12 cellular contexts compared by ENCODE assay signal in the genomic region with DNA sequence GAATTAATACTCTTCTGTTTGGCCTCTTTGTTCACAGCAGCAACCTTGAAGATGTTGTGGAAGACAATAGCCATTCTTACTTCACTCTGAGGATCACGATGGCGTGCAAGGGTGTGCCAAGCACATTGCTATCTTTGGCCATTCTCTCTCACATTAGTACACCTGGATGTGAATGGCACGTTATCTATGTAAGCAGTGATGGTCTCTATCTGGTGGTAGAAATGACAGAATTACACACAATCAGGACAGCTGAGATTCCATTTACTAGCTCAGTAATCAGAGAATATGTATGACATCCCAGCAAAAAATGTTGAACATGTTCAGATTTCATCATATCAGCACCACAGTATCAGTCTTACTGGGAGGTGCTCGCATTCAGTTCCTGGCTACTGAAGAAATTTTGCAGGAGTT.
A peak's percentile ranks its signal among the peaks of the same experiment; 100 is the strongest.
DNase-seq lines count a peak whose midpoint lies in the region; ATAC-seq and TF ChIP-seq lines count a peak whose summit lies in the region.
"Had no signal": no experiment of that assay in that cellular context is flagged by ENCODE, and none has a peak within 500 bp of the region (broad histone marks: within the 10 kb centered on the region; RNA-seq: fewer than 3 reads in every experiment).

No MANE protein-coding gene starts in this region.

- H2BK120ac ChIP-seq in trophoblast cell (ENCODE audit: insufficient read depth, low read length, poor library complexity), result no peak overlapping the region

- H3K4ac ChIP-seq in trophoblast cell (ENCODE audit: low read depth, low read length), result no peak overlapping the region

- no peak overlapping the region for H4K91ac ChIP-seq in trophoblast cell (ENCODE audit: low read depth, low read length)

- no peak overlapping the region for H4K12ac ChIP-seq in trophoblast cell (ENCODE audit: low read depth, low read length)

- H3K4me3 ChIP-seq in OCI-LY3 (ENCODE audit: low read length) (no peak overlapping the region), fibroblast of lung (replicated peaks in 1 of 4; ENCODE audit: control extremely low read depth in 1 of 4, insufficient read depth in 1 of 4, low read depth in 3 of 4, low read length in 4 of 4) (no peak overlapping the region), trophoblast cell (ENCODE audit: low read depth, low read length) (no peak overlapping the region), colonic mucosa (no peak overlapping the region)
- H3K4me3 ChIP-seq: right atrium auricular region had no signal

- no peak overlapping the region for H3K23ac ChIP-seq in trophoblast cell (ENCODE audit: low read length)

- no peak overlapping the region for H3K14ac ChIP-seq in trophoblast cell (ENCODE audit: low read length)

- no CpG with 5 or more reads among the region's 4 CpGs for WGBS in trophoblast cell (ENCODE audit: extremely low coverage, insufficient coverage, insufficient read length)

- H3K9me3 ChIP-seq in OCI-LY3 (ENCODE audit: insufficient read depth, low read length) (no peaks in the 10 kb centered on the region), fibroblast of lung (ENCODE audit: control insufficient read depth, insufficient read depth, low read depth, low read length) (no peaks in the 10 kb centered on the region), trophoblast cell (ENCODE audit: insufficient read depth, low read depth, low read length) (no peaks in the 10 kb centered on the region), colonic mucosa (no peaks in the 10 kb centered on the region)
- H3K9me3 ChIP-seq: right atrium auricular region had no signal

- no peak overlapping the region for H3K18ac ChIP-seq in trophoblast cell (ENCODE audit: low read length)

- H3K27me3 ChIP-seq in OCI-LY3 (ENCODE audit: low read depth, low read length) (no peaks in the 10 kb centered on the region), fibroblast of lung (ENCODE audit: control insufficient read depth, insufficient read depth, low read length) (no peaks in the 10 kb centered on the region), trophoblast cell (ENCODE audit: insufficient read depth, low read length) (no peaks in the 10 kb centered on the region), colonic mucosa (no peaks in the 10 kb centered on the region)
- H3K27me3 ChIP-seq: right atrium auricular region had no signal

- H2AK5ac ChIP-seq in trophoblast cell (ENCODE audit: low read length), result no peak overlapping the region

- H3K9ac ChIP-seq in OCI-LY3 (ENCODE audit: low read length) (no peak overlapping the region), fibroblast of lung (ENCODE audit: insufficient read depth, low read length) (no peak overlapping the region), trophoblast cell (ENCODE audit: low read length) (no peak overlapping the region), colonic mucosa (ENCODE audit: low read depth in 2 of 2, low read length in 2 of 2) (no peak overlapping the region)

- H3K4me2 ChIP-seq in OCI-LY3 (ENCODE audit: low read length) (no peak overlapping the region), fibroblast of lung (ENCODE audit: extremely low read depth, insufficient read depth, low read length) (peak overlapping the region; percentile 20), trophoblast cell (ENCODE audit: low read length) (no peak overlapping the region)

- H2AFZ ChIP-seq in OCI-LY3 (ENCODE audit: low read depth, low read length), result 0 out of 2 replicates have a peak overlapping the region, but pooled peaks have one; percentile 40
- no peak overlapping the region for H2AFZ ChIP-seq in fibroblast of lung (ENCODE audit: low read length)
- H2AFZ ChIP-seq in trophoblast cell (ENCODE audit: insufficient read depth, low read length, poor library complexity), result no peak overlapping the region

- no peaks in the 10 kb centered on the region for H3K79me2 ChIP-seq in OCI-LY3 (ENCODE audit: low read length)
- H3K79me2 ChIP-seq in fibroblast of lung (ENCODE audit: control insufficient read depth, insufficient read depth, low read length), result no peaks in the 10 kb centered on the region
- H3K79me2 ChIP-seq in trophoblast cell (ENCODE audit: control insufficient read depth, insufficient read depth, low read length, poor library complexity), result no peaks in the 10 kb centered on the region

- no peak overlapping the region for H2BK12ac ChIP-seq in trophoblast cell (ENCODE audit: low read length)

- H3K79me1 ChIP-seq in trophoblast cell (ENCODE audit: low read length), result no peaks in the 10 kb centered on the region

- no peak overlapping the region for H3K27ac ChIP-seq in OCI-LY3 (ENCODE audit: low read length)
- no peak overlapping the region for H3K27ac ChIP-seq in fibroblast of lung (ENCODE audit: insufficient read depth, low read length)
- no peak overlapping the region for H3K27ac ChIP-seq in trophoblast cell (ENCODE audit: low read depth, low read length)
- no peak overlapping the region for H3K27ac ChIP-seq in colonic mucosa
- H3K27ac ChIP-seq: right atrium auricular region had no signal

- no peaks in the 10 kb centered on the region for H3K4me1 ChIP-seq in OCI-LY3 (ENCODE audit: low read length)
- H3K4me1 ChIP-seq in fibroblast of lung (ENCODE audit: control insufficient read depth, extremely low read depth, insufficient read depth, low read length), result peaks cover 5% of the 10 kb centered on the region
- no peaks in the 10 kb centered on the region for H3K4me1 ChIP-seq in trophoblast cell (ENCODE audit: control insufficient read depth in 1 of 2, insufficient read depth in 2 of 2, low read length in 2 of 2)
- H3K4me1 ChIP-seq in colonic mucosa, result no peaks in the 10 kb centered on the region

- ATAC-seq in GM18873 (IDR thresholded peaks at IDR 0.05; ENCODE audit: low FRiP score, unreplicated experiment) (no peak), HG03460 (IDR thresholded peaks at IDR 0.05; ENCODE audit: unreplicated experiment) (no peak)
- ATAC-seq: HCT116, WTC11 had no signal

- TF ChIP-seq CTCF in OCI-LY3 (IDR thresholded peaks at IDR 0.05; ENCODE audit: low read depth, low read length) (no peak), fibroblast of lung (conservative IDR thresholded peaks at IDR 0.05 in 1 of 2, IDR thresholded peaks at IDR 0.05 in 1 of 2; ENCODE audit: low read depth in 1 of 2, low read length in 2 of 2) (no peak), colonic mucosa (IDR thresholded peaks at IDR 0.05) (no peak)

- H2BK5ac ChIP-seq in trophoblast cell (ENCODE audit: low read depth, low read length, poor library complexity), result no peak overlapping the region

- intact Hi-C loops in colonic mucosa (cut with DNase I), result no loop called here

- H3K36me3 ChIP-seq in OCI-LY3 (replicated peaks; ENCODE audit: low read depth, low read length) (no peaks in the 10 kb centered on the region), fibroblast of lung (ENCODE audit: control insufficient read depth, insufficient read depth, low read length) (no peaks in the 10 kb centered on the region), trophoblast cell (ENCODE audit: control insufficient read depth in 1 of 2, insufficient read depth in 2 of 2, low read length in 2 of 2) (no peaks in the 10 kb centered on the region), colonic mucosa (no peaks in the 10 kb centered on the region)
- H3K36me3 ChIP-seq: right atrium auricular region had no signal

- peak; percentile 3 for DNase-seq in ELR (ENCODE audit: low read depth)
- peak; percentile 46 to 75 for DNase-seq in fibroblast of lung (ENCODE audit: low read depth in 2 of 2)
- DNase-seq in trophoblast cell, result peak; percentile 67 to 94
- DNase-seq in colonic mucosa, result no peak
- DNase-seq: aorta, NCI-H526 treated with DMSO at 0.1 percent for 48 hours had no signal

- H4K20me1 ChIP-seq in OCI-LY3 (ENCODE audit: insufficient read depth, low read length), result no peaks in the 10 kb centered on the region
- no peaks in the 10 kb centered on the region for H4K20me1 ChIP-seq in fibroblast of lung (ENCODE audit: control insufficient read depth, extremely low read depth, insufficient read depth, low read length)

- no peak overlapping the region for H4K8ac ChIP-seq in trophoblast cell (ENCODE audit: low read depth, low read length)
